8 cellular contexts compared by ENCODE assay signal in genomic region chr14:61498811-61499210, GRCh38.
A peak's percentile ranks its signal among the peaks of the same experiment; 100 is the strongest.
DNase-seq lines count a peak whose midpoint lies in the region; ATAC-seq and TF ChIP-seq lines count a peak whose summit lies in the region.
"Had no signal": no experiment of that assay in that cellular context is flagged by ENCODE, and none has a peak within 500 bp of the region (broad histone marks: within the 10 kb centered on the region; RNA-seq: fewer than 3 reads in every experiment).

No MANE protein-coding gene starts in this region.

- peaks cover 36% of the 10 kb centered on the region for H3K36me3 Mint-ChIP-seq in CD4-positive, alpha-beta T cell (ENCODE audit: low read depth)

- H3K36me3 ChIP-seq in skeletal muscle tissue (ENCODE audit: control insufficient read depth in 3 of 3, insufficient read depth in 3 of 3, low read length in 3 of 3) = peaks cover 0 to 3% (median 0%) of the 10 kb centered on the region in 3 donors

- no peak overlapping the region for H3K4me3 Mint-ChIP-seq in CD4-positive, alpha-beta T cell

- H3K27me3 Mint-ChIP-seq in CD4-positive, alpha-beta T cell = no peaks in the 10 kb centered on the region

- H3K27ac Mint-ChIP-seq in CD4-positive, alpha-beta T cell = no peak overlapping the region

- POLR2A ChIA-PET in RWPE1 (lab: Yijun Ruan, JAX; ENCODE audit: low non-redundant PET) = no interaction called here
- POLR2A ChIA-PET in CD4-positive, alpha-beta T cell (lab: Charles Lee) = interaction anchor here (0.8 to 1.0 kb wide), 2 partner anchors 19 to 183 kb away, joined by 3 to 5 read pairs; no protein-coding TSS in a partner anchor

- DNase-seq in H4 (ENCODE audit: low spot score) = peak; percentile 28
- no peak for DNase-seq in RWPE1 (ENCODE audit: low spot score)
- DNase-seq in fibroblast of the aortic adventitia (ENCODE audit: low read depth) = peak; percentile 83
- no peak for DNase-seq in CD4-positive, alpha-beta T cell
- DNase-seq: SW 1271 had no signal

- peaks cover 4 to 8% (median 6%) of the 10 kb centered on the region in 3 donors for H3K4me1 ChIP-seq in skeletal muscle tissue (ENCODE audit: control insufficient read depth in 3 of 3, insufficient read depth in 3 of 3, low read length in 3 of 3)

- H3K4me3 ChIP-seq in fibroblast of the aortic adventitia (ENCODE audit: low read depth, low read length) (no peak overlapping the region), skeletal muscle tissue (ENCODE audit: low read length in 3 of 3) (no peak overlapping the region)

- TF ChIP-seq CTCF in RWPE1 (conservative IDR thresholded peaks at IDR 0.05; ENCODE audit: low read depth) = no peak
- TF ChIP-seq CTCF in fibroblast of the aortic adventitia (IDR thresholded peaks at IDR 0.05; ENCODE audit: insufficient read depth, low read length) = no peak
- TF ChIP-seq CTCF in CD4-positive, alpha-beta T cell (IDR thresholded peaks at IDR 0.05) = no peak

- H3K9me3 Mint-ChIP-seq in CD4-positive, alpha-beta T cell = no peaks in the 10 kb centered on the region

- peaks cover 55% of the 10 kb centered on the region for H3K4me1 Mint-ChIP-seq in CD4-positive, alpha-beta T cell (ENCODE audit: low read depth)

- ATAC-seq in HG02763 (IDR thresholded peaks at IDR 0.05; ENCODE audit: unreplicated experiment) (no peak), HG02970 (IDR thresholded peaks at IDR 0.05; ENCODE audit: low FRiP score, unreplicated experiment) (no peak)
- no peak for ATAC-seq in CD4-positive, alpha-beta T cell (ENCODE audit: poor library complexity)

- H3K27ac ChIP-seq in RWPE1 (peak overlapping the region; percentile 73), skeletal muscle tissue (ENCODE audit: low read depth, low read length) (peak overlapping the region; percentile 8)
- H3K27ac ChIP-seq in CD4-positive, alpha-beta T cell (ENCODE audit: low read depth, low read length) = no peak overlapping the region

- CTCF ChIA-PET in RWPE1 (lab: Yijun Ruan, JAX) = no interaction called here
- CTCF ChIA-PET in CD4-positive, alpha-beta T cell (lab: Charles Lee) = interaction anchor here (0.9 kb wide), 1 partner anchor 20 kb away, joined by 3 read pairs; no protein-coding TSS in a partner anchor

- H3K9me3 ChIP-seq in skeletal muscle tissue (ENCODE audit: control insufficient read depth in 3 of 3, low read length in 3 of 3) = no peaks in the 10 kb centered on the region
- H3K9me3 ChIP-seq in CD4-positive, alpha-beta T cell (ENCODE audit: control insufficient read depth, low read length) = no peaks in the 10 kb centered on the region

- H3K9ac ChIP-seq in skeletal muscle tissue (ENCODE audit: low read depth in 1 of 3, low read length in 3 of 3) = no peak overlapping the region

- H3K27me3 ChIP-seq in skeletal muscle tissue (ENCODE audit: control insufficient read depth in 3 of 3, insufficient read depth in 3 of 3, low read length in 3 of 3) = no peaks in the 10 kb centered on the region
- H3K27me3 ChIP-seq in CD4-positive, alpha-beta T cell (ENCODE audit: control insufficient read depth, insufficient read depth, low read length) = no peaks in the 10 kb centered on the region

- intact Hi-C loops in CD4-positive, alpha-beta T cell (cut with DNase I, micrococcal nuclease) = no loop called here

Comparison
In these comparisons a context has a peak if more than half of its experiments do, and no peak if none do; other contexts are left out.
1. DNase-seq: peak in H4 (single experiment) and fibroblast of the aortic adventitia (single experiment); none in RWPE1 (single experiment) and CD4-positive, alpha-beta T cell (0 of 10).